In genomic region chr1:46345281-46345680, GRCh38 we compare ENCODE assay signal across 13 cellular contexts.
"Had no signal": no experiment of that assay in that cellular context is flagged by ENCODE, and none has a peak within 500 bp of the region (broad histone marks: within the 10 kb centered on the region; RNA-seq: fewer than 3 reads in every experiment).

No MANE protein-coding gene starts in this region.

- H3K27me3 Mint-ChIP-seq: activated CD8-positive, alpha-beta memory T cell treated with anti-CD3 and anti-CD28 coated beads, Interleukin-2, amount 10 ng/mL, durations not matched to agents 7 days and 5 days had no signal

- H3K9me3 ChIP-seq: prostate gland, sigmoid colon, tibial artery had no signal

- H3K27ac ChIP-seq: cardiac muscle cell, prostate gland, sigmoid colon, tibial artery had no signal

- H3K36me3 Mint-ChIP-seq: natural killer cell had no signal

- H3K27me3 ChIP-seq: cardiac muscle cell, sigmoid colon, tibial artery had no signal

- H3K9me3 Mint-ChIP-seq: activated T-helper 1 cell treated with anti-CD3 and anti-CD28 coated beads, Interleukin-12 subunit alpha, Interleukin-12 subunit beta, Interleukin-2, Interleukin-4 antibody, amounts not matched to agents 30 ng/mL and 10 ng/mL and 1 ng/mL, durations not matched to agents 14 hours and 24 hours and 36 hours; natural killer cell had no signal

- DNase-seq: activated CD4-positive, alpha-beta T cell treated with anti-CD3 and anti-CD28 coated beads, Interleukin-2, amount 50 U/mL, for 1 hour; activated CD4-positive, CD25-positive, alpha-beta regulatory T cell; activated CD8-positive, alpha-beta memory T cell treated with anti-CD3 and anti-CD28 coated beads, Interleukin-2, amount 10 ng/mL, durations not matched to agents 7 days and 5 days; mammary epithelial cell; natural killer cell; stimulated activated CD4-positive, alpha-beta T cell treated with anti-CD3 and anti-CD28 coated beads, Interleukin-1b, Interleukin-23, amount 100 ng/mL, for 48 hours; T-helper 2 cell; tibial artery had no signal

- H3K4me3 Mint-ChIP-seq: activated CD8-positive, alpha-beta memory T cell treated with anti-CD3 and anti-CD28 coated beads, Interleukin-2, amount 10 ng/mL, durations not matched to agents 7 days and 5 days; activated T-helper 1 cell treated with anti-CD3 and anti-CD28 coated beads, Interleukin-12 subunit alpha, Interleukin-12 subunit beta, Interleukin-2, Interleukin-4 antibody, amounts not matched to agents 30 ng/mL and 10 ng/mL and 1 ng/mL, durations not matched to agents 14 hours and 24 hours and 36 hours; natural killer cell had no signal

- H3K4me3 ChIP-seq: cardiac muscle cell, prostate gland, sigmoid colon, tibial artery had no signal

- H3K27ac Mint-ChIP-seq: activated CD8-positive, alpha-beta memory T cell treated with anti-CD3 and anti-CD28 coated beads, Interleukin-2, amount 10 ng/mL, durations not matched to agents 7 days and 5 days; activated T-helper 1 cell treated with anti-CD3 and anti-CD28 coated beads, Interleukin-12 subunit alpha, Interleukin-12 subunit beta, Interleukin-2, Interleukin-4 antibody, amounts not matched to agents 30 ng/mL and 10 ng/mL and 1 ng/mL, durations not matched to agents 14 hours and 24 hours and 36 hours had no signal

- H3K4me1 ChIP-seq: prostate gland had no signal

- ATAC-seq: activated CD8-positive, alpha-beta memory T cell treated with anti-CD3 and anti-CD28 coated beads, Interleukin-2, amount 10 ng/mL, durations not matched to agents 7 days and 5 days; left lobe of liver; natural killer cell had no signal
